Comparison of ENCODE assay signal across 19 cellular contexts in genomic region chr21:43918385-43918947, GRCh38. TPM values are rescaled to one million over a fixed set of nuclear protein-coding genes. Genes with fewer than 3 reads are reported as not detected.
DNase-seq lines count a peak whose midpoint lies in the region; ATAC-seq lines count a peak whose summit lies in the region.
"Had no signal": no experiment of that assay in that cellular context is flagged by ENCODE, and none has a peak within 500 bp of the region (broad histone marks: within the 10 kb centered on the region; RNA-seq: fewer than 3 reads in every experiment).

No MANE protein-coding gene starts in this region.

- no peak overlapping the region for H3K4me3 ChIP-seq in CD8-positive, alpha-beta memory T cell (ENCODE audit: low read length)
- H3K4me3 ChIP-seq: A549, esophagus muscularis mucosa, PC-9, tibial artery had no signal

- CTCF ChIA-PET in activated CD4-positive, alpha-beta T cell treated with anti-CD3 and anti-CD28 coated beads for 36 hours (lab: Charles Lee): interaction anchor here (0.6 to 1.2 kb wide), 5 partner anchors 13 to 107 kb away, joined by 3 to 9 read pairs (median 3); no protein-coding TSS in a partner anchor
- CTCF ChIA-PET in CD8-positive, alpha-beta memory T cell (lab: Charles Lee): interaction anchor here (0.8 to 1.4 kb wide), 4 partner anchors 17 to 110 kb away, joined by 4 read pairs; no protein-coding TSS in a partner anchor

- no peaks in the 10 kb centered on the region for H3K9me3 ChIP-seq in CD8-positive, alpha-beta memory T cell (ENCODE audit: low read length)
- H3K9me3 ChIP-seq: A549, esophagus muscularis mucosa had no signal

- H3K4me1 ChIP-seq in CD8-positive, alpha-beta memory T cell (ENCODE audit: insufficient read depth, low read length): peaks cover 54% of the 10 kb centered on the region
- H3K4me1 ChIP-seq: A549 had no signal

- H3K27me3 ChIP-seq in CD8-positive, alpha-beta memory T cell (ENCODE audit: insufficient read depth, low read length, poor library complexity, severe bottlenecking): no peaks in the 10 kb centered on the region
- H3K27me3 ChIP-seq: esophagus muscularis mucosa, tibial artery had no signal

- POLR2A ChIA-PET in activated CD4-positive, alpha-beta T cell treated with anti-CD3 and anti-CD28 coated beads for 36 hours (lab: Charles Lee): interaction anchor here (0.6 kb wide), 1 partner anchor 178 kb away, joined by 3 read pairs; no protein-coding TSS in a partner anchor
- POLR2A ChIA-PET in CD8-positive, alpha-beta memory T cell (lab: Charles Lee): interaction anchor here (0.7 kb wide), 1 partner anchor 130 kb away, joined by 3 read pairs; no protein-coding TSS in a partner anchor

- H3K27ac Mint-ChIP-seq in activated CD4-positive, alpha-beta T cell treated with anti-CD3 and anti-CD28 coated beads for 36 hours: peak overlapping the region; percentile 86
- H3K27ac Mint-ChIP-seq in CD8-positive, alpha-beta memory T cell: peak overlapping the region in 7 of 8 donors; percentile 34 to 92 (median 63)
- peak overlapping the region; percentile 33 to 47 for H3K27ac Mint-ChIP-seq in activated naive CD4-positive, alpha-beta T cell treated with anti-CD3 and anti-CD28 coated beads, Interleukin-2, amount 50 U/mL, for 72 hours
- H3K27ac Mint-ChIP-seq in natural killer cell treated with Interleukin-12 subunit alpha and Interleukin-12 subunit beta and Interleukin-15 and Interleukin-18, amount 100 ng/mL, for 72 hours: peak overlapping the region in 1 of 2 donors; percentile 19

- intact Hi-C loops in activated CD4-positive, alpha-beta T cell treated with anti-CD3 and anti-CD28 coated beads for 36 hours (cut with DNase I, micrococcal nuclease): loop anchor here (2.0 to 5.0 kb wide), 4 partner anchors 44 to 106 kb away; no protein-coding TSS in a partner anchor

- DNase-seq in activated CD4-positive, alpha-beta T cell treated with anti-CD3 and anti-CD28 coated beads for 36 hours: no peak
- no peak for DNase-seq in activated CD4-positive, alpha-beta T cell treated with anti-CD3 and anti-CD28 coated beads for 48 hours
- no peak for DNase-seq in CD8-positive, alpha-beta memory T cell
- no peak for DNase-seq in activated naive CD4-positive, alpha-beta T cell treated with anti-CD3 and anti-CD28 coated beads, Interleukin-2, amount 50 U/mL, for 72 hours (ENCODE audit: low spot score in 2 of 2)
- DNase-seq in natural killer cell treated with Interleukin-12 subunit alpha and Interleukin-12 subunit beta and Interleukin-15 and Interleukin-18, amount 100 ng/mL, for 72 hours (ENCODE audit: low spot score): no peak
- DNase-seq in H4 (ENCODE audit: low spot score) (no peak), SHP77 (lab: John Stamatoyannopoulos, UW) (no peak)
- DNase-seq: COR-L47, dermis blood vessel endothelial cell, NCI-H187 treated with DMSO at 0.1 percent for 48 hours, NCI-H524, PC-9, tibial artery had no signal

- H3K36me3 Mint-ChIP-seq in activated CD4-positive, alpha-beta T cell treated with anti-CD3 and anti-CD28 coated beads for 36 hours (ENCODE audit: low read depth): peaks cover 16% of the 10 kb centered on the region
- peaks cover 0 to 5% (median 5%) of the 10 kb centered on the region in 3 donors for H3K36me3 Mint-ChIP-seq in CD8-positive, alpha-beta memory T cell
- peaks cover 0 to 40% of the 10 kb centered on the region in 2 donors for H3K36me3 Mint-ChIP-seq in activated naive CD4-positive, alpha-beta T cell treated with anti-CD3 and anti-CD28 coated beads, Interleukin-2, amount 50 U/mL, for 72 hours
- no peaks in the 10 kb centered on the region for H3K36me3 Mint-ChIP-seq in natural killer cell treated with Interleukin-12 subunit alpha and Interleukin-12 subunit beta and Interleukin-15 and Interleukin-18, amount 100 ng/mL, for 72 hours

- H3K27ac ChIP-seq in CD8-positive, alpha-beta memory T cell (ENCODE audit: low read depth, low read length): no peak overlapping the region
- H3K27ac ChIP-seq: A549, esophagus muscularis mucosa, KMS-11, PC-9, tibial artery, VCaP had no signal

- peaks cover 76% of the 10 kb centered on the region for H3K4me1 Mint-ChIP-seq in activated CD4-positive, alpha-beta T cell treated with anti-CD3 and anti-CD28 coated beads for 36 hours
- H3K4me1 Mint-ChIP-seq in CD8-positive, alpha-beta memory T cell: peaks cover 48 to 83% (median 77%) of the 10 kb centered on the region in 3 donors
- peaks cover 36 to 42% of the 10 kb centered on the region in 2 donors for H3K4me1 Mint-ChIP-seq in natural killer cell treated with Interleukin-12 subunit alpha and Interleukin-12 subunit beta and Interleukin-15 and Interleukin-18, amount 100 ng/mL, for 72 hours (ENCODE audit: low read depth in 2 of 2)

- no peaks in the 10 kb centered on the region for H3K9me3 Mint-ChIP-seq in activated CD4-positive, alpha-beta T cell treated with anti-CD3 and anti-CD28 coated beads for 36 hours (ENCODE audit: low read depth)
- peaks cover 0 to 3% (median 0%) of the 10 kb centered on the region in 5 donors for H3K9me3 Mint-ChIP-seq in CD8-positive, alpha-beta memory T cell
- H3K9me3 Mint-ChIP-seq in activated naive CD4-positive, alpha-beta T cell treated with anti-CD3 and anti-CD28 coated beads, Interleukin-2, amount 50 U/mL, for 72 hours: no peaks in the 10 kb centered on the region
- no peaks in the 10 kb centered on the region for H3K9me3 Mint-ChIP-seq in natural killer cell treated with Interleukin-12 subunit alpha and Interleukin-12 subunit beta and Interleukin-15 and Interleukin-18, amount 100 ng/mL, for 72 hours

- no peaks in the 10 kb centered on the region for H3K36me3 ChIP-seq in CD8-positive, alpha-beta memory T cell (ENCODE audit: insufficient read depth, low read length)
- H3K36me3 ChIP-seq: esophagus muscularis mucosa, tibial artery had no signal

- no peak for ATAC-seq in activated CD4-positive, alpha-beta T cell treated with anti-CD3 and anti-CD28 coated beads for 36 hours
- no peak for ATAC-seq in activated naive CD4-positive, alpha-beta T cell treated with anti-CD3 and anti-CD28 coated beads, Interleukin-2, amount 50 U/mL, for 72 hours
- no peak for ATAC-seq in natural killer cell treated with Interleukin-12 subunit alpha and Interleukin-12 subunit beta and Interleukin-15 and Interleukin-18, amount 100 ng/mL, for 72 hours
- ATAC-seq in GM21723 (IDR thresholded peaks at IDR 0.05; ENCODE audit: unreplicated experiment): no peak
- ATAC-seq: A549, SK-N-SH treated with all-trans-retinoic acid at 6 μM for 48 hours had no signal

- H3K27me3 Mint-ChIP-seq in activated CD4-positive, alpha-beta T cell treated with anti-CD3 and anti-CD28 coated beads for 36 hours: no peaks in the 10 kb centered on the region
- H3K27me3 Mint-ChIP-seq in CD8-positive, alpha-beta memory T cell: peaks cover 0 to 5% of the 10 kb centered on the region in 2 donors
- H3K27me3 Mint-ChIP-seq in natural killer cell treated with Interleukin-12 subunit alpha and Interleukin-12 subunit beta and Interleukin-15 and Interleukin-18, amount 100 ng/mL, for 72 hours: peaks cover 11 to 33% of the 10 kb centered on the region in 2 donors

- H3K4me3 Mint-ChIP-seq in activated CD4-positive, alpha-beta T cell treated with anti-CD3 and anti-CD28 coated beads for 36 hours: peak overlapping the region; percentile 81
- peak overlapping the region in 6 of 7 donors; percentile 9 to 88 (median 68) for H3K4me3 Mint-ChIP-seq in CD8-positive, alpha-beta memory T cell
- peak overlapping the region; percentile 83 for H3K4me3 Mint-ChIP-seq in natural killer cell treated with Interleukin-12 subunit alpha and Interleukin-12 subunit beta and Interleukin-15 and Interleukin-18, amount 100 ng/mL, for 72 hours

RNA-seq across cellular contexts. Expression of gene AGPAT3, which starts 53.4 kb away (rescaled TPM):
- 10 to 100 TPM; 73.5 to 90.7 TPM for total RNA-seq in activated CD4-positive, alpha-beta T cell treated with anti-CD3 and anti-CD28 coated beads for 36 hours
- total RNA-seq in CD8-positive, alpha-beta memory T cell: 10 to 100 TPM; 66.5 to 69.3 TPM
- polyA plus RNA-seq in CD8-positive, alpha-beta memory T cell: 15.9 TPM
- total RNA-seq in activated naive CD4-positive, alpha-beta T cell treated with anti-CD3 and anti-CD28 coated beads, Interleukin-2, amount 50 U/mL, for 72 hours: 100 to 1,000 TPM in 1 of 2 donors, 10 to 100 TPM in 1; 21.2 to 109 TPM
- total RNA-seq in natural killer cell treated with Interleukin-12 subunit alpha and Interleukin-12 subunit beta and Interleukin-15 and Interleukin-18, amount 100 ng/mL, for 72 hours: 100 to 1,000 TPM in 1 of 2 donors, 10 to 100 TPM in 1; 66.8 to 115 TPM
- total RNA-seq in H4 (2014; rRNA removed; shearing (Covaris generic)): 27.0 and 29.4 TPM in 2 replicates
